13 cellular contexts compared by ENCODE assay signal in genomic region chr3:106097817-106098410, GRCh38.
"Had no signal": no experiment of that assay in that cellular context is flagged by ENCODE, and none has a peak within 500 bp of the region (broad histone marks: within the 10 kb centered on the region; RNA-seq: fewer than 3 reads in every experiment).

No MANE protein-coding gene starts in this region.

- DNase-seq: activated CD4-positive, alpha-beta T cell treated with anti-CD3 and anti-CD28 coated beads, Interleukin-2, amount 50 U/mL, for 1 hour; activated CD8-positive, alpha-beta memory T cell treated with anti-CD3 and anti-CD28 coated beads for 24 hours; activated naive CD4-positive, alpha-beta T cell; esophagus squamous epithelium; ovary; spleen; T-cell; T-helper 9 cell; upper lobe of left lung had no signal

- H3K36me3 ChIP-seq: esophagus squamous epithelium, ovary, spleen, upper lobe of left lung had no signal

- H3K9me3 ChIP-seq: esophagus squamous epithelium, ovary, upper lobe of left lung had no signal

- H3K4me3 ChIP-seq: coronary artery, esophagus squamous epithelium, ovary, SK-N-MC, spleen, upper lobe of left lung had no signal

- H3K27me3 ChIP-seq: esophagus squamous epithelium, ovary, spleen, upper lobe of left lung had no signal

- ATAC-seq: activated CD4-positive, CD25-positive, alpha-beta regulatory T cell treated with anti-CD3 and anti-CD28 coated beads, Interleukin-2, amount 50 U/mL, for 24 hours; sciatic nerve; T-cell had no signal

- H3K4me1 ChIP-seq: esophagus squamous epithelium, spleen, upper lobe of left lung had no signal

- H3K27ac ChIP-seq: coronary artery, esophagus squamous epithelium, ovary, SK-N-MC, spleen, upper lobe of left lung had no signal
